Comparison of ENCODE assay signal across 16 cellular contexts in the genomic region with DNA sequence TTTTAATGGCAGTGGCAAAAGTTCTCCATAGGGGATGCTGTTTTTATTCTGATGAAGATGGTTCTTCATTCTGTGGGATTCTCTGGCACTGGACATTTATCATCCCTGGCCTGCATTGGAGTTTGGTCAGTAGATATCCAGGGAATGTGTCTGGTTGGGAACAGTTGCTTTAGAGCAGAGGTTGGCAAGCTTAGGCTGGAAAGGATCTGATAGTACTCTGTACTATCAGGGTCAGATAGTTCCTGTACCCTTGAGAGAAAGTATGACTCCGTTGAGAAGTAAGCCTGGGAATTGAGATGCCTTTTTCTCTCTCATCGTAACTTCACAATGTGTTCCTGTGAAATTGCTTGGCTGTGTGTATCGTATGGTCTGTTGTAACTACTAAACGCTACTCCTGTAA.
"Had no signal": no experiment of that assay in that cellular context is flagged by ENCODE, and none has a peak within 500 bp of the region (broad histone marks: within the 10 kb centered on the region; RNA-seq: fewer than 3 reads in every experiment).

No MANE protein-coding gene starts in this region.

- H3K4me1 Mint-ChIP-seq: naive B cell had no signal

- H3K27me3 Mint-ChIP-seq: naive B cell had no signal

- H3K4me3 ChIP-seq: coronary artery, dorsolateral prefrontal cortex, esophagus muscularis mucosa, gastroesophageal sphincter, heart left ventricle, hepatocyte, left lung, lower lobe of right lung had no signal

- H3K79me2 ChIP-seq: hepatocyte had no signal

- H3K4me2 ChIP-seq: hepatocyte had no signal

- H3K9me3 ChIP-seq: esophagus muscularis mucosa, gastroesophageal sphincter, lower lobe of right lung had no signal

- H3K27ac ChIP-seq: coronary artery, dorsolateral prefrontal cortex, esophagus muscularis mucosa, foreskin keratinocyte, gastroesophageal sphincter, heart left ventricle, hepatocyte, left lung, lower lobe of right lung had no signal

- H2AFZ ChIP-seq: hepatocyte had no signal

- H3K36me3 Mint-ChIP-seq: naive B cell had no signal

- H3K4me1 ChIP-seq: esophagus muscularis mucosa, foreskin keratinocyte, gastroesophageal sphincter, heart left ventricle, left lung, lower lobe of right lung had no signal

- H3K27ac Mint-ChIP-seq: naive B cell had no signal

- H3K27me3 ChIP-seq: dorsolateral prefrontal cortex, esophagus muscularis mucosa, foreskin keratinocyte, gastroesophageal sphincter, heart left ventricle, hepatocyte, left lung had no signal

- H3K36me3 ChIP-seq: esophagus muscularis mucosa, gastroesophageal sphincter, heart left ventricle, left lung, lower lobe of right lung had no signal

- H3K4me3 Mint-ChIP-seq: naive B cell had no signal

- DNase-seq: dermis blood vessel endothelial cell; dorsolateral prefrontal cortex; effector memory CD4-positive, alpha-beta T cell; heart left ventricle; hypothalamus; left cardiac atrium; left lung; left ventricle myocardium superior; lower lobe of right lung; midbrain; naive B cell had no signal
